In genomic region chr6:168261234-168261633, GRCh38 we compare ENCODE assay signal across 22 cellular contexts. TPM values are rescaled to one million over a fixed set of nuclear protein-coding genes. Genes with fewer than 3 reads are reported as not detected.
DNase-seq lines count a peak whose midpoint lies in the region; ATAC-seq, FAIRE-seq and TF ChIP-seq lines count a peak whose summit lies in the region.
"Had no signal": no experiment of that assay in that cellular context is flagged by ENCODE, and none has a peak within 500 bp of the region (broad histone marks: within the 10 kb centered on the region; RNA-seq: fewer than 3 reads in every experiment).

No MANE protein-coding gene starts in this region.

- H2AFZ ChIP-seq in HepG2 (ENCODE audit: low read length): no peak overlapping the region

- DNase-seq in cardiac septum (ENCODE audit: low spot score) (peak; percentile 69), heart left ventricle (no peak), HepG2 (ENCODE audit: low spot score) (no peak), upper lobe of right lung (peak; percentile 50), vagina (ENCODE audit: extremely low spot score in 2 of 2) (no peak), HTR-8/SVneo (ENCODE audit: insufficient read length, low spot score) (no peak)
- DNase-seq: CD8-positive, alpha-beta memory T cell; GF-D8; HFFc6; NCI-H1417 treated with DMSO at 0.1 percent for 48 hours; NCI-H748 treated with DMSO at 0.1 percent for 48 hours; SJCRH30 had no signal

- in situ Hi-C loops in HepG2 (cut with HindIII; ENCODE audit: extremely low pct_ligation_motif_present, low pct_unique_long_range_greater_than_20kb): no loop called here

- H3K36me3 Mint-ChIP-seq in nephron (ENCODE audit: low read depth): no peaks in the 10 kb centered on the region
- H3K36me3 Mint-ChIP-seq: CD8-positive, alpha-beta memory T cell had no signal

- H3K27ac ChIP-seq in heart left ventricle: no peak overlapping the region
- peak overlapping the region; percentile 88 for H3K27ac ChIP-seq in HepG2 (ENCODE audit: extremely low read length, insufficient read depth, low read length)
- H3K27ac ChIP-seq in upper lobe of right lung: no peak overlapping the region
- H3K27ac ChIP-seq in vagina: no peak overlapping the region
- H3K27ac ChIP-seq: BLaER1 treated with 17β-estradiol and CSF1 and Interleukin-3, amounts not matched to agents 10 nM and 100 nM; SJCRH30 had no signal

- ATAC-seq in heart left ventricle: no peak
- ATAC-seq in HepG2: peak; percentile 13
- no peak for ATAC-seq in upper lobe of right lung
- ATAC-seq in HG02870 (IDR thresholded peaks at IDR 0.05; ENCODE audit: unreplicated experiment): no peak

- CTCF ChIA-PET in HepG2 (lab: Yijun Ruan, JAX; ENCODE audit: low intra/inter-chr PET ratio, low total read pairs): no interaction called here

- no peaks in the 10 kb centered on the region for H3K9me3 Mint-ChIP-seq in nephron

- intact Hi-C loops in cardiac septum (cut with DNase I) (no loop called here), heart left ventricle (cut with DNase I) (no loop called here), HepG2 (cut with micrococcal nuclease; ENCODE audit: unreplicated experiment) (no loop called here), upper lobe of right lung (cut with DNase I) (no loop called here), vagina (cut with DNase I) (no loop called here)

- H3K27me3 Mint-ChIP-seq in nephron (ENCODE audit: low read depth): peaks cover 36% of the 10 kb centered on the region

- H3K27ac Mint-ChIP-seq in nephron: peak overlapping the region; percentile 31 to 99 (median 82)
- H3K27ac Mint-ChIP-seq: CD8-positive, alpha-beta memory T cell; HFFc6 had no signal

- H3K4me2 ChIP-seq in HepG2 (ENCODE audit: low read depth, low read length): peak overlapping the region; percentile 69

- no peak for TF ChIP-seq POLR2A in heart left ventricle (IDR thresholded peaks at IDR 0.05)
- no peak for TF ChIP-seq POLR2A in HepG2 (IDR thresholded peaks at IDR 0.05; ENCODE audit: insufficient read depth in 1 of 2, low read depth in 2 of 2, low read length in 2 of 2)
- TF ChIP-seq POLR2A in vagina (IDR thresholded peaks at IDR 0.05): no peak

- H3K79me2 ChIP-seq in HepG2 (ENCODE audit: insufficient read depth, low read length): no peaks in the 10 kb centered on the region

- H4K20me1 ChIP-seq in HepG2 (ENCODE audit: insufficient read depth, low read length): no peaks in the 10 kb centered on the region
- H4K20me1 ChIP-seq: BLaER1 treated with 17β-estradiol and CSF1 and Interleukin-3, amounts not matched to agents 10 nM and 100 nM had no signal

- WGBS in heart left ventricle, 4 donors: 92 to 94% (median 93%) methylated on average over 12 of the region's 12 CpGs
- WGBS in HepG2 (ENCODE audit: low lambda C conversion rate): 90% methylated on average over 12 of the region's 12 CpGs

- TF ChIP-seq EP300 in HepG2 (IDR thresholded peaks at IDR 0.05; ENCODE audit: low read depth in 2 of 2, low read length in 2 of 2) (no peak), HepG2 (CRISPR knock-in tag; IDR thresholded peaks at IDR 0.05; ENCODE audit: borderline replicate concordance) (no peak)

- H3K4me3 Mint-ChIP-seq in nephron: no peak overlapping the region
- H3K4me3 Mint-ChIP-seq: CD8-positive, alpha-beta memory T cell; HFFc6 had no signal

- H3K9me3 ChIP-seq in heart left ventricle: no peaks in the 10 kb centered on the region
- H3K9me3 ChIP-seq in HepG2 (ENCODE audit: low read length): no peaks in the 10 kb centered on the region
- no peaks in the 10 kb centered on the region for H3K9me3 ChIP-seq in upper lobe of right lung
- H3K9me3 ChIP-seq in vagina: no peaks in the 10 kb centered on the region
- H3K9me3 ChIP-seq: SJCRH30 had no signal

- no peaks in the 10 kb centered on the region for H3K36me3 ChIP-seq in heart left ventricle
- H3K36me3 ChIP-seq in HepG2 (replicated peaks in 1 of 2; ENCODE audit: control insufficient read depth in 1 of 2, insufficient read depth in 2 of 2, low read length in 2 of 2): no peaks in the 10 kb centered on the region
- no peaks in the 10 kb centered on the region for H3K36me3 ChIP-seq in upper lobe of right lung
- no peaks in the 10 kb centered on the region for H3K36me3 ChIP-seq in vagina
- H3K36me3 ChIP-seq: BLaER1 treated with 17β-estradiol and CSF1 and Interleukin-3, amounts not matched to agents 10 nM and 100 nM; SJCRH30 had no signal

- TF ChIP-seq CTCF in heart left ventricle (IDR thresholded peaks at IDR 0.05) (no peak), HepG2 (CRISPR knock-in tag; IDR thresholded peaks at IDR 0.05) (no peak), nephron (IDR thresholded peaks at IDR 0.05; ENCODE audit: unreplicated experiment in 3 of 3) (no peak), upper lobe of right lung (IDR thresholded peaks at IDR 0.05) (no peak), vagina (IDR thresholded peaks at IDR 0.05) (no peak)

- peak overlapping the region; percentile 57; the same call in 1 of the 2 replicates for H3K9ac ChIP-seq in HepG2 (ENCODE audit: insufficient read depth, low read depth, low read length)
- H3K9ac ChIP-seq: BLaER1 treated with 17β-estradiol and CSF1 and Interleukin-3, amounts not matched to agents 10 nM and 100 nM had no signal

- H3K4me1 ChIP-seq in heart left ventricle (no peaks in the 10 kb centered on the region), HepG2 (ENCODE audit: insufficient read depth, low read length) (peaks cover 63% of the 10 kb centered on the region), upper lobe of right lung (peaks cover 10% of the 10 kb centered on the region), vagina (peaks cover 5% of the 10 kb centered on the region)
- H3K4me1 ChIP-seq: SJCRH30 had no signal

- H3K27me3 ChIP-seq in heart left ventricle: peaks cover 0 to 17% (median 0%) of the 10 kb centered on the region in 9 donors
- no peaks in the 10 kb centered on the region for H3K27me3 ChIP-seq in HepG2 (ENCODE audit: control insufficient read depth in 1 of 2, insufficient read depth in 2 of 2, low read length in 2 of 2)
- no peaks in the 10 kb centered on the region for H3K27me3 ChIP-seq in upper lobe of right lung
- H3K27me3 ChIP-seq in vagina: no peaks in the 10 kb centered on the region
- H3K27me3 ChIP-seq: BLaER1 treated with 17β-estradiol and CSF1 and Interleukin-3, amounts not matched to agents 10 nM and 100 nM had no signal

- no TSS peak for BruUV-seq in HepG2 (replicated peaks; lab: Mats Ljungman, UMichigan)

- POLR2A ChIA-PET in HepG2 (lab: Yijun Ruan, JAX): interaction anchor here (2.0 to 5.8 kb wide), 4 partner anchors 13 to 40 kb away, joined by 7 to 76 read pairs (median 8); no protein-coding TSS in a partner anchor

- FAIRE-seq in HepG2 (lab: Jason Lieb, UNC) (no peak), HTR-8/SVneo (lab: Jason Lieb, UNC) (no peak)
- FAIRE-seq: GM12891, GM18507 had no signal

- H3K4me3 ChIP-seq in heart left ventricle (no peak overlapping the region), HepG2 (replicated peaks in 1 of 3; ENCODE audit: insufficient read depth in 1 of 3, low read depth in 2 of 3, low read length in 3 of 3) (no peak overlapping the region), upper lobe of right lung (no peak overlapping the region), vagina (no peak overlapping the region)
- H3K4me3 ChIP-seq: BLaER1 treated with 17β-estradiol and CSF1 and Interleukin-3, amounts not matched to agents 10 nM and 100 nM; SJCRH30 had no signal

- peaks cover 24% of the 10 kb centered on the region for H3K4me1 Mint-ChIP-seq in nephron
- H3K4me1 Mint-ChIP-seq: CD8-positive, alpha-beta memory T cell had no signal

- TF ChIP-seq RAD21 in HepG2 (CRISPR knock-in tag; IDR thresholded peaks at IDR 0.05): no peak

TF ChIP-seq in HepG2, 621 proteins besides CTCF, POLR2A, EP300 and RAD21 (continues in another document):
- TF ChIP-seq ZBTB39 (CRISPR knock-in tag; IDR thresholded peaks at IDR 0.05): 0 out of 2 replicates have a peak, but pooled peaks have one; percentile 21

RNA-seq across cellular contexts. Expression of gene DACT2, which starts 58.3 kb away (rescaled TPM):
- total RNA-seq in cardiac septum: 0.48 TPM
- 1 to 10 TPM in 4 of 9 donors, under 1 TPM in 5; 0.14 to 3.8 (median 0.94) TPM for total RNA-seq in heart left ventricle
- under 1 TPM; 0.19 to 0.30 TPM for polyA plus RNA-seq in heart left ventricle
- not detected in 2 replicates for total RNA-seq in HepG2 (2016; rRNA removed; fragmentation: Illumina TruSeq; extraction: Trizol)
- total RNA-seq in HepG2 (2016; cell fraction: cytosol; rRNA removed; fragmentation: Illumina TruSeq; extraction: Trizol; ENCODE audit: low read depth): not detected in 2 replicates
- not detected in 2 replicates for total RNA-seq in HepG2 (2016; cell fraction: insoluble cytoplasmic fraction; rRNA removed; fragmentation: Illumina TruSeq; extraction: Trizol)
- not detected in 2 replicates for total RNA-seq in HepG2 (2016; cell fraction: membrane; rRNA removed; fragmentation: Illumina TruSeq; extraction: Trizol)
- not detected in 2 replicates for total RNA-seq in HepG2 (2016; cell fraction: nucleus; rRNA removed; fragmentation: Illumina TruSeq; extraction: Trizol)
- polyA plus RNA-seq in HepG2 (2011; rRNA removed): 0.10 and 0.15 TPM in 2 replicates
- polyA plus RNA-seq in HepG2 (2011; cell fraction: cytosol; rRNA removed): 0.12 and 0.23 TPM in 2 replicates
- polyA plus RNA-seq in HepG2 (2011; cell fraction: nucleus; rRNA removed): 0.23 and 0.45 TPM in 2 replicates
- not detected in 2 replicates for polyA plus RNA-seq in HepG2 (2012)
- polyA plus RNA-seq in HepG2 (2016; cell fraction: cytosol; fragmentation: Illumina TruSeq; extraction: Trizol; ENCODE audit: low read depth): not detected in 2 replicates
- polyA plus RNA-seq in HepG2 (2016; cell fraction: insoluble cytoplasmic fraction; fragmentation: Illumina TruSeq; extraction: Trizol; ENCODE audit: low read depth): not detected in 2 replicates
- not detected in 2 replicates for polyA plus RNA-seq in HepG2 (2016; cell fraction: membrane; fragmentation: Illumina TruSeq; extraction: Trizol; ENCODE audit: low read depth)
- polyA plus RNA-seq in HepG2 (2016; cell fraction: nucleus; fragmentation: Illumina TruSeq; extraction: Trizol; ENCODE audit: insufficient read depth, low read depth): not detected in 2 replicates
- 0.26 TPM in 1 of 2 replicates, not detected in the other for polyA minus RNA-seq in HepG2 (2011; rRNA and poly(A)+ RNA removed; ENCODE audit: low replicate concordance)
- 0.26 and 0.30 TPM in 2 replicates for polyA minus RNA-seq in HepG2 (2011; cell fraction: cytosol; rRNA and poly(A)+ RNA removed)
- polyA minus RNA-seq in HepG2 (2011; cell fraction: nucleus; rRNA and poly(A)+ RNA removed): 0.25 TPM in 1 of 2 replicates, not detected in the other
- total RNA-seq in upper lobe of right lung: 2.5 TPM
- total RNA-seq in vagina: 1.5 TPM
- total RNA-seq: A172; CD8-positive, alpha-beta memory T cell; Daoy; H4; HFFc6; HT1080; NCI-H460; SJCRH30 had no signal
- polyA plus RNA-seq: CD8-positive, alpha-beta memory T cell had no signal

Comparison
In these comparisons a context has a peak if more than half of its experiments do, and no peak if none do; other contexts are left out.
1. DNase-seq: peak in cardiac septum (single experiment) and upper lobe of right lung (single experiment); none in heart left ventricle (0 of 5), HepG2 (single experiment), vagina (0 of 2) and HTR-8/SVneo (single experiment).